In the genomic region with DNA sequence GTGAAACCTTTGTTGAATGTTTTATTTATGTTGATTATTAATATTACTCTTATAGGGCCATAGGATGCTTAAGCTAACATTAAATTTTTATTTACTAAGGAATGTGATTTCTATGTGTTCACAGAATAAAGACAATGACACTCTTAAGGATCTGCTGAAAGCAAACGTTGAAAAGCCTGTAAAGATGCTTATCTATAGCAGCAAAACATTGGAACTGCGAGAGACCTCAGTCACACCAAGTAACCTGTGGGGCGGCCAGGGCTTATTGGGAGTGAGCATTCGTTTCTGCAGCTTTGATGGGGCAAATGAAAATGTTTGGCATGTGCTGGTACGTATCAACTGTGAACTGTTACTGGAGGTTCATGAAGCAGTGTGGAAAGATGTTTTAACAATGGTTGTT, we compare ENCODE assay signal across 29 cellular contexts.
"Had no signal": no experiment of that assay in that cellular context is flagged by ENCODE, and none has a peak within 500 bp of the region (broad histone marks: within the 10 kb centered on the region; RNA-seq: fewer than 3 reads in every experiment).

No MANE protein-coding gene starts in this region.

- ATAC-seq: foreskin keratinocyte; gastroesophageal sphincter; heart right ventricle; left cardiac atrium; left lung; naive thymus-derived CD8-positive, alpha-beta T cell; psoas muscle; right cardiac atrium; stimulated activated naive CD8-positive, alpha-beta T cell treated with anti-CD3 and anti-CD28 coated beads, Interleukin-15, amount 100 ng/mL, for 72 hours; upper lobe of right lung had no signal

- H3K36me3 ChIP-seq: ovary, uterus had no signal

- FAIRE-seq: islet of Langerhans had no signal

- H3K27me3 Mint-ChIP-seq: dendritic cell treated with granulocyte-macrophage colony-stimulating factor and Interleukin-4, amounts not matched to agents 40 ng/mL and 50 ng/mL, for 4 days; naive thymus-derived CD8-positive, alpha-beta T cell; stimulated activated naive CD8-positive, alpha-beta T cell treated with anti-CD3 and anti-CD28 coated beads, Interleukin-15, amount 100 ng/mL, for 72 hours had no signal

- H3K4me3 ChIP-seq: colonic mucosa, esophagus muscularis mucosa, gastroesophageal sphincter, heart right ventricle, left lung, ovary, psoas muscle, skin epidermis, suprapubic skin, transverse colon, upper lobe of right lung, uterus had no signal

- H3K27ac Mint-ChIP-seq: dendritic cell treated with granulocyte-macrophage colony-stimulating factor and Interleukin-4, amounts not matched to agents 40 ng/mL and 50 ng/mL, for 4 days; endodermal cell; nephron progenitor cell; stimulated activated naive CD8-positive, alpha-beta T cell treated with anti-CD3 and anti-CD28 coated beads, Interleukin-15, amount 100 ng/mL, for 72 hours had no signal

- H3K9me3 ChIP-seq: colonic mucosa, esophagus muscularis mucosa, gastroesophageal sphincter, heart right ventricle, left lung, ovary, psoas muscle, suprapubic skin, transverse colon, upper lobe of right lung, uterus had no signal

- DNase-seq: colonic mucosa; effector CD8-positive, alpha-beta T cell; endodermal cell; foreskin keratinocyte; glutamatergic neuron; heart right ventricle; hippocampal formation; left cardiac atrium; left lung; naive thymus-derived CD8-positive, alpha-beta T cell; nephron progenitor cell; occipital lobe; ovary; posterior cingulate gyrus; psoas muscle; right cardiac atrium; stimulated activated CD4-positive, alpha-beta T cell treated with anti-CD3 and anti-CD28 coated beads, Interleukin-15, amount 100 ng/mL, for 24 hours; stimulated activated CD4-positive, alpha-beta T cell treated with anti-CD3 and anti-CD28 coated beads, Interleukin-2, amount 100 ng/mL, for 48 hours; stimulated activated naive CD4-positive, alpha-beta T cell; stimulated activated naive CD8-positive, alpha-beta T cell treated with anti-CD3 and anti-CD28 coated beads, Interleukin-15, amount 100 ng/mL, for 72 hours; transverse colon; upper lobe of right lung; uterus had no signal

- H3K4me1 Mint-ChIP-seq: nephron progenitor cell; stimulated activated naive CD8-positive, alpha-beta T cell treated with anti-CD3 and anti-CD28 coated beads, Interleukin-15, amount 100 ng/mL, for 72 hours had no signal

- H3K9me3 Mint-ChIP-seq: dendritic cell treated with granulocyte-macrophage colony-stimulating factor and Interleukin-4, amounts not matched to agents 40 ng/mL and 50 ng/mL, for 4 days; endodermal cell; naive thymus-derived CD8-positive, alpha-beta T cell; nephron progenitor cell; stimulated activated naive CD8-positive, alpha-beta T cell treated with anti-CD3 and anti-CD28 coated beads, Interleukin-15, amount 100 ng/mL, for 72 hours had no signal

- H3K27ac ChIP-seq: colonic mucosa, esophagus muscularis mucosa, foreskin keratinocyte, gastroesophageal sphincter, heart right ventricle, ovary, psoas muscle, skin epidermis, suprapubic skin, transverse colon, upper lobe of right lung, uterus had no signal

- H3K27me3 ChIP-seq: colonic mucosa, esophagus muscularis mucosa, foreskin keratinocyte, gastroesophageal sphincter, heart right ventricle, left lung, ovary, suprapubic skin, transverse colon, upper lobe of right lung, uterus had no signal

- H3K4me3 Mint-ChIP-seq: dendritic cell treated with granulocyte-macrophage colony-stimulating factor and Interleukin-4, amounts not matched to agents 40 ng/mL and 50 ng/mL, for 4 days; endodermal cell; naive thymus-derived CD8-positive, alpha-beta T cell; nephron progenitor cell; stimulated activated naive CD8-positive, alpha-beta T cell treated with anti-CD3 and anti-CD28 coated beads, Interleukin-15, amount 100 ng/mL, for 72 hours had no signal

- H3K4me1 ChIP-seq: colonic mucosa, foreskin keratinocyte, gastroesophageal sphincter, suprapubic skin, uterus had no signal
